9 cellular contexts compared by ENCODE assay signal in genomic region chr17:81003711-81004335, GRCh38. TPM values are rescaled to one million over a fixed set of nuclear protein-coding genes. Genes with fewer than 3 reads are reported as not detected.
A peak's percentile ranks its signal among the peaks of the same experiment; 100 is the strongest.
DNase-seq lines count a peak whose midpoint lies in the region; ATAC-seq, FAIRE-seq and TF ChIP-seq lines count a peak whose summit lies in the region.
"Had no signal": no experiment of that assay in that cellular context is flagged by ENCODE, and none has a peak within 500 bp of the region (broad histone marks: within the 10 kb centered on the region; RNA-seq: fewer than 3 reads in every experiment).

No MANE protein-coding gene starts in this region.

- H3K27me3 Mint-ChIP-seq in astrocyte (ENCODE audit: low read depth, unreplicated experiment) = peaks cover 43% of the 10 kb centered on the region

- H3K79me2 ChIP-seq in ACC112 (ENCODE audit: control insufficient read depth, insufficient read depth, low read length, unreplicated experiment) (no peaks in the 10 kb centered on the region), GM23248 (ENCODE audit: insufficient read depth) (no peaks in the 10 kb centered on the region), astrocyte (ENCODE audit: insufficient read depth, low read length) (no peaks in the 10 kb centered on the region), HepG2 (ENCODE audit: insufficient read depth, low read length) (no peaks in the 10 kb centered on the region)

- no peak for TF ChIP-seq RAD21 in HepG2 (CRISPR knock-in tag; IDR thresholded peaks at IDR 0.05)

- H3K4me3 ChIP-seq in ACC112 (ENCODE audit: low read depth, low read length) (peak overlapping the region; percentile 34; the same call in 1 of the 2 replicates), GM23248 (no peak overlapping the region), astrocyte (ENCODE audit: insufficient read depth, low read depth, low read length) (no peak overlapping the region), HepG2 (replicated peaks in 1 of 3; ENCODE audit: insufficient read depth in 1 of 3, low read depth in 2 of 3, low read length in 3 of 3) (no peak overlapping the region; a peak in 1 of 6 replicates)

- H3K27me3 ChIP-seq in ACC112 (ENCODE audit: insufficient read depth, low read length) = peaks cover 31% of the 10 kb centered on the region
- H3K27me3 ChIP-seq in GM23248 (replicated peaks; ENCODE audit: insufficient read depth) = peaks cover 32% of the 10 kb centered on the region
- H3K27me3 ChIP-seq in astrocyte (ENCODE audit: insufficient read depth, low read length) = peaks cover 29% of the 10 kb centered on the region
- peaks cover 8 to 54% of the 10 kb centered on the region in 2 experiments; a peak in 4 of 5 replicates for H3K27me3 ChIP-seq in HepG2 (ENCODE audit: control insufficient read depth in 1 of 2, insufficient read depth in 2 of 2, low read length in 2 of 2)

- intact Hi-C loops in HepG2 (cut with micrococcal nuclease; ENCODE audit: unreplicated experiment) = no loop called here

- H3K4me2 ChIP-seq in GM23248 (ENCODE audit: unreplicated experiment) (peak overlapping the region; percentile 46), astrocyte (ENCODE audit: low read length) (peak overlapping the region; percentile 68), HepG2 (ENCODE audit: low read depth, low read length) (no peak overlapping the region)

- TF ChIP-seq POLR2A in HepG2 (IDR thresholded peaks at IDR 0.05; ENCODE audit: insufficient read depth in 1 of 2, low read depth in 2 of 2, low read length in 2 of 2) = no peak

- H4K20me1 ChIP-seq in GM23248 (ENCODE audit: insufficient read depth) = no peaks in the 10 kb centered on the region
- peaks cover 9% of the 10 kb centered on the region for H4K20me1 ChIP-seq in astrocyte (ENCODE audit: insufficient read depth, low read length)
- 0 out of 2 replicates have a peak, but pooled peaks cover 4% of the 10 kb centered on the region for H4K20me1 ChIP-seq in HepG2 (ENCODE audit: insufficient read depth, low read length)

- 1 to 3% methylated on average over 26 to 37 of the region's 56 CpGs for WGBS in GM23248 (ENCODE audit: low coverage in 1 of 2, low lambda C conversion rate in 2 of 2, missing lambda C conversion rate in 2 of 2), 2 experiments
- 24% methylated on average over 26 of the region's 56 CpGs for WGBS in HepG2 (ENCODE audit: low lambda C conversion rate)

- in situ Hi-C loops in GM23248 (cut with MboI) = no loop called here
- in situ Hi-C loops in HepG2 (cut with HindIII; ENCODE audit: extremely low pct_ligation_motif_present, low pct_unique_long_range_greater_than_20kb) = no loop called here

- H3K27ac Mint-ChIP-seq in astrocyte (ENCODE audit: unreplicated experiment) = no peak overlapping the region

- peaks cover 5% of the 10 kb centered on the region for H3K4me1 ChIP-seq in ACC112 (ENCODE audit: control insufficient read depth, insufficient read depth, low read length, unreplicated experiment)
- 0 out of 2 replicates have a peak, but pooled peaks cover 5% of the 10 kb centered on the region for H3K4me1 ChIP-seq in GM23248 (ENCODE audit: insufficient read depth)
- H3K4me1 ChIP-seq in astrocyte (ENCODE audit: insufficient read depth, low read length) = peaks cover 8% of the 10 kb centered on the region
- peaks cover 39% of the 10 kb centered on the region for H3K4me1 ChIP-seq in HepG2 (ENCODE audit: insufficient read depth, low read length)

- FAIRE-seq in astrocyte (lab: Jason Lieb, UNC) = no peak
- no peak for FAIRE-seq in HepG2 (lab: Jason Lieb, UNC)
- no peak for FAIRE-seq in RCC 7860 (lab: Jason Lieb, UNC)

- H2AFZ ChIP-seq in ACC112 (ENCODE audit: low read length, unreplicated experiment) (no peak overlapping the region), GM23248 (no peak overlapping the region), astrocyte (ENCODE audit: low read depth, low read length) (no peak overlapping the region), HepG2 (ENCODE audit: low read length) (no peak overlapping the region)

- ATAC-seq in HepG2 (peak; percentile 2; the same call in 1 of the 3 replicates), HG03442 (IDR thresholded peaks at IDR 0.05; ENCODE audit: unreplicated experiment) (no peak), GM21423 (IDR thresholded peaks at IDR 0.05; ENCODE audit: unreplicated experiment) (no peak)

- CTCF ChIA-PET in HepG2 (lab: Yijun Ruan, JAX; ENCODE audit: low intra/inter-chr PET ratio, low total read pairs) = no interaction called here

- H3K36me3 ChIP-seq in ACC112 (ENCODE audit: insufficient read depth, low read length) = no peaks in the 10 kb centered on the region
- H3K36me3 ChIP-seq in GM23248 (ENCODE audit: low read depth) = no peaks in the 10 kb centered on the region
- H3K36me3 ChIP-seq in astrocyte (ENCODE audit: insufficient read depth, low read length) = no peaks in the 10 kb centered on the region
- peaks cover 3 to 8% of the 10 kb centered on the region in 2 experiments; a peak in 3 of 5 replicates for H3K36me3 ChIP-seq in HepG2 (replicated peaks in 1 of 2; ENCODE audit: control insufficient read depth in 1 of 2, insufficient read depth in 2 of 2, low read length in 2 of 2)

- peak; percentile 60 for DNase-seq in GM23248
- DNase-seq in astrocyte (ENCODE audit: low read depth) = no peak
- DNase-seq in HepG2 (ENCODE audit: low spot score) = no peak
- DNase-seq in NCI-H1092 treated with DMSO at 0.1 percent for 48 hours (lab: John Stamatoyannopoulos, UW) = no peak
- DNase-seq in RCC 7860 (ENCODE audit: low spot score) = no peak
- DNase-seq: NCI-H510A treated with DMSO at 0.1 percent for 48 hours had no signal

- H3K36me3 Mint-ChIP-seq in astrocyte (ENCODE audit: low read depth, unreplicated experiment) = peaks cover under 1% of the 10 kb centered on the region

- BruUV-seq in HepG2 (replicated peaks; lab: Mats Ljungman, UMichigan) = no TSS peak

- H3K4me1 Mint-ChIP-seq in astrocyte (ENCODE audit: low read depth, unreplicated experiment) = peaks cover 2% of the 10 kb centered on the region

- H3K9me3 ChIP-seq in GM23248 (ENCODE audit: low read depth) = no peaks in the 10 kb centered on the region
- no peaks in the 10 kb centered on the region for H3K9me3 ChIP-seq in astrocyte (ENCODE audit: insufficient read depth, low read depth, low read length)
- no peaks in the 10 kb centered on the region for H3K9me3 ChIP-seq in HepG2 (ENCODE audit: low read length)

- no peaks in the 10 kb centered on the region for H3K9me3 Mint-ChIP-seq in astrocyte (ENCODE audit: unreplicated experiment)

- POLR2A ChIA-PET in HepG2 (lab: Yijun Ruan, JAX) = interaction anchor here (1.3 kb wide), 1 partner anchor 14 kb away, joined by 3 read pairs; no protein-coding TSS in a partner anchor

- no peak overlapping the region for H3K9ac ChIP-seq in GM23248
- no peak overlapping the region for H3K9ac ChIP-seq in astrocyte (ENCODE audit: low read length)
- H3K9ac ChIP-seq in HepG2 (ENCODE audit: insufficient read depth, low read depth, low read length) = no peak overlapping the region

- H3K27ac ChIP-seq in ACC112 (ENCODE audit: low read depth, low read length) (no peak overlapping the region), GM23248 (no peak overlapping the region), astrocyte (ENCODE audit: low read depth, low read length) (no peak overlapping the region), HepG2 (ENCODE audit: extremely low read length, insufficient read depth, low read length) (no peak overlapping the region)

- no peak overlapping the region for H3K4me3 Mint-ChIP-seq in astrocyte (ENCODE audit: unreplicated experiment)

- H3K9me2 ChIP-seq in GM23248 (ENCODE audit: insufficient read depth) = no peaks in the 10 kb centered on the region

- H3F3A ChIP-seq in GM23248 (ENCODE audit: insufficient read depth) = peaks cover 8% of the 10 kb centered on the region; the same call in 1 of the 2 replicates

- TF ChIP-seq CTCF in astrocyte (IDR thresholded peaks at IDR 0.05; ENCODE audit: insufficient read depth, low read depth, low read length) = no peak
- TF ChIP-seq CTCF in HepG2 (CRISPR knock-in tag; IDR thresholded peaks at IDR 0.05) = no peak

- TF ChIP-seq EP300 in HepG2 (IDR thresholded peaks at IDR 0.05; ENCODE audit: low read depth in 2 of 2, low read length in 2 of 2) (no peak), HepG2 (CRISPR knock-in tag; IDR thresholded peaks at IDR 0.05; ENCODE audit: borderline replicate concordance) (no peak)

RNA-seq across cellular contexts. Expression of gene CHMP6, which starts 12.2 kb away (rescaled TPM):
- 8.2 and 14.1 TPM in 2 replicates for total RNA-seq in GM23248 (2014; rRNA removed; shearing (Covaris generic))
- 34.0 and 37.1 TPM in 2 replicates for polyA plus RNA-seq in GM23248 (2016; fragmentation: Nextera tagmentation; extraction: Ambion mirVana)
- 16.8 and 19.0 TPM in 2 replicates for total RNA-seq in astrocyte
- 24.2 and 24.6 TPM in 2 replicates for total RNA-seq in HepG2 (2016; rRNA removed; fragmentation: Illumina TruSeq; extraction: Trizol)
- total RNA-seq in HepG2 (2016; cell fraction: cytosol; rRNA removed; fragmentation: Illumina TruSeq; extraction: Trizol; ENCODE audit: low read depth) = 5.9 and 6.6 TPM in 2 replicates
- total RNA-seq in HepG2 (2016; cell fraction: insoluble cytoplasmic fraction; rRNA removed; fragmentation: Illumina TruSeq; extraction: Trizol) = 24.5 and 25.5 TPM in 2 replicates
- 14.7 and 15.5 TPM in 2 replicates for total RNA-seq in HepG2 (2016; cell fraction: membrane; rRNA removed; fragmentation: Illumina TruSeq; extraction: Trizol)
- 12.8 and 13.9 TPM in 2 replicates for total RNA-seq in HepG2 (2016; cell fraction: nucleus; rRNA removed; fragmentation: Illumina TruSeq; extraction: Trizol)
- polyA plus RNA-seq in HepG2 (2011; rRNA removed) = 11.1 and 17.7 TPM in 2 replicates
- polyA plus RNA-seq in HepG2 (2011; cell fraction: cytosol; rRNA removed) = 14.2 and 21.6 TPM in 2 replicates
- polyA plus RNA-seq in HepG2 (2011; cell fraction: nucleus; rRNA removed) = 31.7 and 32.3 TPM in 2 replicates
- 10.1 and 14.6 TPM in 2 replicates for polyA plus RNA-seq in HepG2 (2012)
- polyA plus RNA-seq in HepG2 (2016; cell fraction: cytosol; fragmentation: Illumina TruSeq; extraction: Trizol; ENCODE audit: low read depth) = 8.4 and 9.7 TPM in 2 replicates
- 42.4 and 45.1 TPM in 2 replicates for polyA plus RNA-seq in HepG2 (2016; cell fraction: insoluble cytoplasmic fraction; fragmentation: Illumina TruSeq; extraction: Trizol; ENCODE audit: low read depth)
- 14.8 and 17.6 TPM in 2 replicates for polyA plus RNA-seq in HepG2 (2016; cell fraction: membrane; fragmentation: Illumina TruSeq; extraction: Trizol; ENCODE audit: low read depth)
- 34.7 and 37.8 TPM in 2 replicates for polyA plus RNA-seq in HepG2 (2016; cell fraction: nucleus; fragmentation: Illumina TruSeq; extraction: Trizol; ENCODE audit: insufficient read depth, low read depth)
- 6.7 and 18.8 TPM in 2 replicates for polyA minus RNA-seq in HepG2 (2011; rRNA and poly(A)+ RNA removed; ENCODE audit: low replicate concordance)
- 8.2 and 11.1 TPM in 2 replicates for polyA minus RNA-seq in HepG2 (2011; cell fraction: cytosol; rRNA and poly(A)+ RNA removed)
- polyA minus RNA-seq in HepG2 (2011; cell fraction: nucleus; rRNA and poly(A)+ RNA removed) = 20.0 and 22.4 TPM in 2 replicates

RNA-seq across cellular contexts. Expression of gene BAIAP2, which starts 31.1 kb away (rescaled TPM):
- 30.6 and 31.7 TPM in 2 replicates for total RNA-seq in GM23248 (2014; rRNA removed; shearing (Covaris generic))
- polyA plus RNA-seq in GM23248 (2016; fragmentation: Nextera tagmentation; extraction: Ambion mirVana) = 28.2 and 31.5 TPM in 2 replicates
- total RNA-seq in astrocyte = 43.3 and 51.4 TPM in 2 replicates
- total RNA-seq in HepG2 (2016; rRNA removed; fragmentation: Illumina TruSeq; extraction: Trizol) = 16.3 and 22.5 TPM in 2 replicates
- total RNA-seq in HepG2 (2016; cell fraction: cytosol; rRNA removed; fragmentation: Illumina TruSeq; extraction: Trizol; ENCODE audit: low read depth) = 8.5 and 9.9 TPM in 2 replicates
- 15.1 and 19.9 TPM in 2 replicates for total RNA-seq in HepG2 (2016; cell fraction: insoluble cytoplasmic fraction; rRNA removed; fragmentation: Illumina TruSeq; extraction: Trizol)
- total RNA-seq in HepG2 (2016; cell fraction: membrane; rRNA removed; fragmentation: Illumina TruSeq; extraction: Trizol) = 11.6 and 11.8 TPM in 2 replicates
- total RNA-seq in HepG2 (2016; cell fraction: nucleus; rRNA removed; fragmentation: Illumina TruSeq; extraction: Trizol) = 15.9 and 21.1 TPM in 2 replicates
- 24.0 and 29.8 TPM in 2 replicates for polyA plus RNA-seq in HepG2 (2011; rRNA removed)
- 14.8 and 22.5 TPM in 2 replicates for polyA plus RNA-seq in HepG2 (2011; cell fraction: cytosol; rRNA removed)
- polyA plus RNA-seq in HepG2 (2011; cell fraction: nucleus; rRNA removed) = 101 and 122 TPM in 2 replicates
- polyA plus RNA-seq in HepG2 (2012) = 34.4 and 34.9 TPM in 2 replicates
- 3.9 and 4.4 TPM in 2 replicates for polyA plus RNA-seq in HepG2 (2016; cell fraction: cytosol; fragmentation: Illumina TruSeq; extraction: Trizol; ENCODE audit: low read depth)
- 14.7 and 22.4 TPM in 2 replicates for polyA plus RNA-seq in HepG2 (2016; cell fraction: insoluble cytoplasmic fraction; fragmentation: Illumina TruSeq; extraction: Trizol; ENCODE audit: low read depth)
- 6.8 and 8.2 TPM in 2 replicates for polyA plus RNA-seq in HepG2 (2016; cell fraction: membrane; fragmentation: Illumina TruSeq; extraction: Trizol; ENCODE audit: low read depth)
- polyA plus RNA-seq in HepG2 (2016; cell fraction: nucleus; fragmentation: Illumina TruSeq; extraction: Trizol; ENCODE audit: insufficient read depth, low read depth) = 38.9 and 40.0 TPM in 2 replicates
- polyA minus RNA-seq in HepG2 (2011; rRNA and poly(A)+ RNA removed; ENCODE audit: low replicate concordance) = 6.9 and 34.6 TPM in 2 replicates
- 19.5 and 20.5 TPM in 2 replicates for polyA minus RNA-seq in HepG2 (2011; cell fraction: cytosol; rRNA and poly(A)+ RNA removed)
- 51.2 and 56.7 TPM in 2 replicates for polyA minus RNA-seq in HepG2 (2011; cell fraction: nucleus; rRNA and poly(A)+ RNA removed)
